11 cellular contexts compared by ENCODE assay signal in the genomic region with DNA sequence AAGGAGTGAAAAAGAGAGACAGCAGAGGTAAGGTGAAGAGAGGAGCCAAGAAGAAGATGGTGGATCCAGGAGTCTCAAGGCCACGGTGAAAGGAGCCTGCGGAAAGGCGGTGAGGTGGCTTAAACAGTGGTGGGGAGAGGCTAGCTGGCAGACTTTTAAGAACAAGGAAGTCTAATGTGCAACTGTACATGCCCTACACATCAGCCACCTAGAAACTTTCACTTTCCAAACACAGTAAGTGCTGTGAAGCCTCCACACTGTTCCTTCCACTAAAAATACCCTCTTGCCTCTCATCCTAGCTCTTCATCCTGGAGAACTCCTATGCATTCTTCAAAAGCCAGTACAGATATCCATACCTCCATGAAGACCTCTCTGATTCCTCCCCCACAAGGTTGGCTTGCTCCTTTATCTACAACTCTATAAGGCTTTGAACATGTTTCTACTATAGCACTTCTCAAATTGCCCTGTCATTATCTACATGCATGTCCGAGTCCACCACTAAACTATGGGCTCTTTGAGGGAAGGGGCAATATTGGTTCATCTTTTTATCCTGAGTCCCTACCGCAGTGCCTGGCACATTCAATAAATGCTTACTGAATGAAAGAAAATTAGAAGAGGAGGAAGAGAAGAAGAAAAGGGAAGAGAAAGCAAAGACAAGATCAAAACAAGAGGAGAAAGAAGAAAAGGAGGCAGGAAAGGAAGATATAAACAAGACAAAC. TPM values are rescaled to one million over a fixed set of nuclear protein-coding genes. Genes with fewer than 3 reads are reported as not detected.
DNase-seq lines count a peak whose midpoint lies in the region; ATAC-seq and TF ChIP-seq lines count a peak whose summit lies in the region.
"Had no signal": no experiment of that assay in that cellular context is flagged by ENCODE, and none has a peak within 500 bp of the region (broad histone marks: within the 10 kb centered on the region; RNA-seq: fewer than 3 reads in every experiment).

No MANE protein-coding gene starts in this region.

- POLR2A ChIA-PET in activated naive CD8-positive, alpha-beta T cell treated with anti-CD3 and anti-CD28 coated beads, Interleukin-2, amount 10 ng/mL, durations not matched to agents 7 days and 5 days (lab: Charles Lee) = interaction anchor here (0.7 to 4.0 kb wide), 5 partner anchors 13 to 102 kb away, joined by 3 to 28 read pairs (median 11); no protein-coding TSS in a partner anchor

- peak overlapping the region; percentile 91 for H3K27ac Mint-ChIP-seq in activated naive CD8-positive, alpha-beta T cell treated with anti-CD3 and anti-CD28 coated beads, Interleukin-2, amount 10 ng/mL, durations not matched to agents 7 days and 5 days

- no peak for TF ChIP-seq CTCF in GM12865 (IDR thresholded peaks at IDR 0.05; ENCODE audit: insufficient read depth, low read depth, low read length, missing control alignments)

- H3K27me3 Mint-ChIP-seq in activated naive CD8-positive, alpha-beta T cell treated with anti-CD3 and anti-CD28 coated beads, Interleukin-2, amount 10 ng/mL, durations not matched to agents 7 days and 5 days = no peaks in the 10 kb centered on the region

- no peaks in the 10 kb centered on the region for H3K9me3 Mint-ChIP-seq in activated naive CD8-positive, alpha-beta T cell treated with anti-CD3 and anti-CD28 coated beads, Interleukin-2, amount 10 ng/mL, durations not matched to agents 7 days and 5 days

- ATAC-seq in GM19455 (IDR thresholded peaks at IDR 0.05; ENCODE audit: unreplicated experiment) (peak; percentile 35), HG03378 (IDR thresholded peaks at IDR 0.05; ENCODE audit: unreplicated experiment) (peak; percentile 45)
- ATAC-seq in activated naive CD8-positive, alpha-beta T cell treated with anti-CD3 and anti-CD28 coated beads, Interleukin-2, amount 10 ng/mL, durations not matched to agents 7 days and 5 days (ENCODE audit: low read depth) = peak; percentile 37

- DNase-seq in GM12865 (ENCODE audit: low read depth) = peak; percentile 58
- no peak for DNase-seq in activated naive CD8-positive, alpha-beta T cell treated with anti-CD3 and anti-CD28 coated beads, Interleukin-2, amount 10 ng/mL, durations not matched to agents 7 days and 5 days
- DNase-seq in NCI-H446 treated with DMSO at 0.1 percent for 48 hours (lab: John Stamatoyannopoulos, UW) = no peak
- no peak for DNase-seq in putamen (ENCODE audit: low spot score)
- no peak for DNase-seq in NCI-H1092 (lab: John Stamatoyannopoulos, UW)
- no peak for DNase-seq in NCI-H187 (lab: John Stamatoyannopoulos, UW)
- DNase-seq: erythroblast, left ventricle myocardium inferior, NCI-H1694 treated with DMSO at 0.1 percent for 48 hours had no signal

- no peak overlapping the region; the same call in 1 of the 2 replicates for H3K4me3 ChIP-seq in GM12865 (ENCODE audit: low read depth, low read length)
- H3K4me3 ChIP-seq: left ventricle myocardium inferior had no signal

- peak overlapping the region; percentile 68 for H3K4me3 Mint-ChIP-seq in activated naive CD8-positive, alpha-beta T cell treated with anti-CD3 and anti-CD28 coated beads, Interleukin-2, amount 10 ng/mL, durations not matched to agents 7 days and 5 days

- H3K4me1 Mint-ChIP-seq in activated naive CD8-positive, alpha-beta T cell treated with anti-CD3 and anti-CD28 coated beads, Interleukin-2, amount 10 ng/mL, durations not matched to agents 7 days and 5 days = peaks cover 49% of the 10 kb centered on the region

- H3K36me3 Mint-ChIP-seq in activated naive CD8-positive, alpha-beta T cell treated with anti-CD3 and anti-CD28 coated beads, Interleukin-2, amount 10 ng/mL, durations not matched to agents 7 days and 5 days = peaks cover 2% of the 10 kb centered on the region

RNA-seq across cellular contexts. Expression of a gene that starts 54.3 kb away (rescaled TPM):
- total RNA-seq in activated naive CD8-positive, alpha-beta T cell treated with anti-CD3 and anti-CD28 coated beads, Interleukin-2, amount 10 ng/mL, durations not matched to agents 7 days and 5 days = 1 to 10 TPM; 3.6 to 4.1 TPM
